In genomic region chr4:152635876-152636275, GRCh38 we compare ENCODE assay signal across 23 cellular contexts. TPM values are rescaled to one million over a fixed set of nuclear protein-coding genes. Genes with fewer than 3 reads are reported as not detected.
DNase-seq lines count a peak whose midpoint lies in the region; ATAC-seq and TF ChIP-seq lines count a peak whose summit lies in the region.
"Had no signal": no experiment of that assay in that cellular context is flagged by ENCODE, and none has a peak within 500 bp of the region (broad histone marks: within the 10 kb centered on the region; RNA-seq: fewer than 3 reads in every experiment).

No MANE protein-coding gene starts in this region.

- H3K9me3 Mint-ChIP-seq in activated T-helper 17 cell treated with anti-CD3 and anti-CD28 coated beads, Interleukin-2, amount 50 U/mL, for 72 hours = no peaks in the 10 kb centered on the region
- no peaks in the 10 kb centered on the region for H3K9me3 Mint-ChIP-seq in memory B cell
- H3K9me3 Mint-ChIP-seq: IgD-negative memory B cell; neural crest cell; T-helper 1 cell treated with Interleukin-12 subunit alpha and Interleukin-12 subunit beta and Interleukin-4 antibody, amounts not matched to agents 30 μg/mL and 1 μg/mL, for 36 hours had no signal

- ATAC-seq in activated T-helper 17 cell treated with anti-CD3 and anti-CD28 coated beads, Interleukin-2, amount 50 U/mL, for 72 hours (replicated peaks) = no peak
- ATAC-seq in memory B cell (ENCODE audit: low read depth) = no peak
- ATAC-seq in GM19452 (IDR thresholded peaks at IDR 0.05; ENCODE audit: unreplicated experiment) = no peak
- ATAC-seq: foreskin keratinocyte, heart right ventricle had no signal

- peaks cover 5% of the 10 kb centered on the region for H3K4me1 Mint-ChIP-seq in activated T-helper 17 cell treated with anti-CD3 and anti-CD28 coated beads, Interleukin-2, amount 50 U/mL, for 72 hours
- peaks cover 19% of the 10 kb centered on the region for H3K4me1 Mint-ChIP-seq in memory B cell

- no peaks in the 10 kb centered on the region for H3K36me3 ChIP-seq in tibial artery
- H3K36me3 ChIP-seq: brain microvascular endothelial cell, right atrium auricular region, uterus had no signal

- no peaks in the 10 kb centered on the region for H3K4me1 ChIP-seq in tibial artery
- H3K4me1 ChIP-seq: right atrium auricular region, uterus had no signal

- no peak for TF ChIP-seq CTCF in tibial artery (IDR thresholded peaks at IDR 0.05)

- no peaks in the 10 kb centered on the region for H3K27me3 ChIP-seq in tibial artery
- H3K27me3 ChIP-seq: brain microvascular endothelial cell, foreskin keratinocyte, heart right ventricle, right atrium auricular region, uterus had no signal

- H3K9me3 ChIP-seq in tibial artery = no peaks in the 10 kb centered on the region
- H3K9me3 ChIP-seq: heart right ventricle, right atrium auricular region, uterus had no signal

- H3K27me3 Mint-ChIP-seq in activated T-helper 17 cell treated with anti-CD3 and anti-CD28 coated beads, Interleukin-2, amount 50 U/mL, for 72 hours = no peaks in the 10 kb centered on the region
- H3K27me3 Mint-ChIP-seq in memory B cell = no peaks in the 10 kb centered on the region
- H3K27me3 Mint-ChIP-seq: IgD-negative memory B cell had no signal

- no peak overlapping the region for H3K27ac ChIP-seq in tibial artery
- H3K27ac ChIP-seq: brain microvascular endothelial cell, C4-2B, foreskin keratinocyte, right atrium auricular region, uterus had no signal

- intact Hi-C loops in tibial artery (cut with DNase I; ENCODE audit: low total_unique reads) = no loop called here

- H3K36me3 Mint-ChIP-seq in activated T-helper 17 cell treated with anti-CD3 and anti-CD28 coated beads, Interleukin-2, amount 50 U/mL, for 72 hours (ENCODE audit: low read depth) = peaks cover 25% of the 10 kb centered on the region
- peaks cover 29% of the 10 kb centered on the region for H3K36me3 Mint-ChIP-seq in memory B cell

- H3K27ac Mint-ChIP-seq in activated T-helper 17 cell treated with anti-CD3 and anti-CD28 coated beads, Interleukin-2, amount 50 U/mL, for 72 hours = peak overlapping the region; percentile 1
- peak overlapping the region; percentile 58 for H3K27ac Mint-ChIP-seq in memory B cell
- H3K27ac Mint-ChIP-seq: T-helper 1 cell treated with Interleukin-12 subunit alpha and Interleukin-12 subunit beta and Interleukin-4 antibody, amounts not matched to agents 30 μg/mL and 1 μg/mL, for 36 hours had no signal

- H3K4me3 ChIP-seq in tibial artery = no peak overlapping the region
- H3K4me3 ChIP-seq: heart right ventricle, right atrium auricular region, uterus had no signal

- DNase-seq in CD1c-positive myeloid dendritic cell (ENCODE audit: extremely low spot score) (peak; percentile 60), Kasumi-1 (lab: John Stamatoyannopoulos, UW) (peak; percentile 74 to 82), memory B cell (ENCODE audit: low spot score in 2 of 2) (no peak), NCI-H2196 (lab: John Stamatoyannopoulos, UW; ENCODE audit: unreplicated experiment) (no peak), NCI-H1092 (lab: John Stamatoyannopoulos, UW) (no peak), tibial artery (no peak)
- DNase-seq: activated gamma-delta T cell treated with Interleukin-2 at 50 U/mL for 16 hours; brain microvascular endothelial cell; effector CD4-positive, alpha-beta T cell; foreskin keratinocyte; heart right ventricle; kidney glomerular epithelial cell; NCI-H2029 treated with DMSO at 0.1 percent for 48 hours; NCI-H226; stimulated activated CD4-positive, alpha-beta T cell treated with anti-CD3 and anti-CD28 coated beads, Interleukin-2, amount 100 ng/mL, for 48 hours; uterus had no signal

- H3K4me3 Mint-ChIP-seq in activated T-helper 17 cell treated with anti-CD3 and anti-CD28 coated beads, Interleukin-2, amount 50 U/mL, for 72 hours = no peak overlapping the region
- H3K4me3 Mint-ChIP-seq in memory B cell = no peak overlapping the region
- H3K4me3 Mint-ChIP-seq: neural crest cell; T-helper 1 cell treated with Interleukin-12 subunit alpha and Interleukin-12 subunit beta and Interleukin-4 antibody, amounts not matched to agents 30 μg/mL and 1 μg/mL, for 36 hours had no signal

RNA-seq across cellular contexts. Expression of gene TMEM154, which starts 43.9 kb away (rescaled TPM):
- 10 to 100 TPM in 1 of 2 donors, 1 to 10 TPM in 1; 8.6 to 18.0 TPM for total RNA-seq in activated T-helper 17 cell treated with anti-CD3 and anti-CD28 coated beads, Interleukin-2, amount 50 U/mL, for 72 hours

Comparison
In these comparisons a context has a peak if more than half of its experiments do, and no peak if none do; other contexts are left out.
1. DNase-seq: peak in CD1c-positive myeloid dendritic cell (single experiment) and Kasumi-1 (2 of 2); none in memory B cell (0 of 2), NCI-H2196 (single experiment), NCI-H1092 (single experiment) and tibial artery (0 of 2).